ENCODE assay signal across 30 cellular contexts in genomic region chr18:5717241-5717640, GRCh38.
"Had no signal": no experiment of that assay in that cellular context is flagged by ENCODE, and none has a peak within 500 bp of the region (broad histone marks: within the 10 kb centered on the region; RNA-seq: fewer than 3 reads in every experiment).

No MANE protein-coding gene starts in this region.

- DNase-seq: effector CD8-positive, alpha-beta T cell; endodermal cell; foreskin keratinocyte; heart left ventricle; kidney; left lung; mesenchymal stem cell; midbrain; naive thymus-derived CD4-positive, alpha-beta T cell; stimulated activated CD4-positive, alpha-beta T cell treated with anti-CD3 and anti-CD28 coated beads, Interleukin-12 subunit alpha, Interleukin-12 subunit beta, amount 100 ng/mL, for 4 hours; stimulated activated CD4-positive, alpha-beta T cell treated with anti-CD3 and anti-CD28 coated beads, Interleukin-1b, Interleukin-23, amount 100 ng/mL, for 48 hours; stimulated activated CD4-positive, alpha-beta T cell treated with anti-CD3 and anti-CD28 coated beads, Interleukin-4, amount 100 ng/mL, for 1 hour; stimulated activated CD8-positive, alpha-beta memory T cell treated with anti-CD3 and anti-CD28 coated beads, Interleukin-4, amount 100 ng/mL, for 48 hours; stimulated activated naive CD4-positive, alpha-beta T cell; stimulated activated naive CD8-positive, alpha-beta T cell treated with anti-CD3 and anti-CD28 coated beads, Interleukin-15, amount 100 ng/mL, for 72 hours; transverse colon; upper lobe of right lung; uterus had no signal

- ATAC-seq: foreskin keratinocyte; gastroesophageal sphincter; heart left ventricle; left lung; naive thymus-derived CD4-positive, alpha-beta T cell; sciatic nerve; stimulated activated naive CD8-positive, alpha-beta T cell treated with anti-CD3 and anti-CD28 coated beads, Interleukin-15, amount 100 ng/mL, for 72 hours; upper lobe of right lung had no signal

- H3K4me3 Mint-ChIP-seq: dendritic cell treated with granulocyte-macrophage colony-stimulating factor and Interleukin-4, amounts not matched to agents 40 ng/mL and 50 ng/mL, for 4 days; endodermal cell; naive thymus-derived CD4-positive, alpha-beta T cell; nephron; neural progenitor cell; stimulated activated naive CD8-positive, alpha-beta T cell treated with anti-CD3 and anti-CD28 coated beads, Interleukin-15, amount 100 ng/mL, for 72 hours had no signal

- H3K4me3 ChIP-seq: esophagus muscularis mucosa, gastroesophageal sphincter, heart left ventricle, hepatocyte, left lung, neural progenitor cell, smooth muscle cell, suprapubic skin, transverse colon, upper lobe of right lung, uterus had no signal

- H3K36me3 ChIP-seq: esophagus muscularis mucosa, gastroesophageal sphincter, heart left ventricle, left lung, neural progenitor cell, suprapubic skin, transverse colon, upper lobe of right lung, uterus had no signal

- H3K4me1 ChIP-seq: esophagus muscularis mucosa, foreskin keratinocyte, gastroesophageal sphincter, heart left ventricle, left lung, neural progenitor cell, parathyroid adenoma, suprapubic skin, transverse colon, upper lobe of right lung, uterus had no signal

- H3K27ac Mint-ChIP-seq: dendritic cell treated with granulocyte-macrophage colony-stimulating factor and Interleukin-4, amounts not matched to agents 40 ng/mL and 50 ng/mL, for 4 days; endodermal cell; naive thymus-derived CD4-positive, alpha-beta T cell; nephron; neural progenitor cell; progenitor cell of endocrine pancreas; stimulated activated naive CD8-positive, alpha-beta T cell treated with anti-CD3 and anti-CD28 coated beads, Interleukin-15, amount 100 ng/mL, for 72 hours had no signal

- H2AFZ ChIP-seq: hepatocyte, neural progenitor cell, parathyroid adenoma had no signal

- H3K9ac ChIP-seq: neural progenitor cell, parathyroid adenoma had no signal

- H3K27me3 ChIP-seq: foreskin keratinocyte, hepatocyte, neural progenitor cell, transverse colon, upper lobe of right lung, uterus had no signal

- H3K9me3 Mint-ChIP-seq: dendritic cell treated with granulocyte-macrophage colony-stimulating factor and Interleukin-4, amounts not matched to agents 40 ng/mL and 50 ng/mL, for 4 days; endodermal cell; nephron; neural progenitor cell; stimulated activated naive CD8-positive, alpha-beta T cell treated with anti-CD3 and anti-CD28 coated beads, Interleukin-15, amount 100 ng/mL, for 72 hours had no signal

- H3K79me2 ChIP-seq: hepatocyte, parathyroid adenoma had no signal

- H3K4me2 ChIP-seq: hepatocyte, neural progenitor cell, smooth muscle cell had no signal

- H3K36me3 Mint-ChIP-seq: naive thymus-derived CD4-positive, alpha-beta T cell; neural progenitor cell had no signal

- H3K4me1 Mint-ChIP-seq: endodermal cell; nephron; neural progenitor cell; stimulated activated naive CD8-positive, alpha-beta T cell treated with anti-CD3 and anti-CD28 coated beads, Interleukin-15, amount 100 ng/mL, for 72 hours had no signal

- H3K9me3 ChIP-seq: esophagus muscularis mucosa, gastroesophageal sphincter, heart left ventricle, left lung, suprapubic skin, transverse colon, upper lobe of right lung, uterus had no signal

- H3K27ac ChIP-seq: epithelial cell of prostate, esophagus muscularis mucosa, foreskin keratinocyte, gastroesophageal sphincter, heart left ventricle, hepatocyte, left lung, neural progenitor cell, parathyroid adenoma, suprapubic skin, transverse colon, upper lobe of right lung, uterus had no signal
